8 cellular contexts compared by ENCODE assay signal in genomic region chr1:20366766-20367602, GRCh38.
A peak's percentile ranks its signal among the peaks of the same experiment; 100 is the strongest.
DNase-seq lines count a peak whose midpoint lies in the region; ATAC-seq and TF ChIP-seq lines count a peak whose summit lies in the region.

No MANE protein-coding gene starts in this region.

- peak; percentile 39 for TF ChIP-seq CTCF in Calu3 (IDR thresholded peaks at IDR 0.05; ENCODE audit: unreplicated experiment)
- TF ChIP-seq CTCF in IMR-90 (conservative IDR thresholded peaks at IDR 0.05; ENCODE audit: low read depth, low read length): peak; percentile 53
- peak; percentile 19 to 40 (median 23) for TF ChIP-seq CTCF in breast epithelium (IDR thresholded peaks at IDR 0.05)
- TF ChIP-seq CTCF in thyroid gland (IDR thresholded peaks at IDR 0.05): peak in 2 of 6 experiments; percentile 20 to 43
- TF ChIP-seq CTCF in CD14-positive monocyte (IDR thresholded peaks at IDR 0.05): no peak

- no peak overlapping the region for H2BK120ac ChIP-seq in IMR-90 (ENCODE audit: low read depth, low read length)

- H3K4me1 ChIP-seq in IMR-90 (ENCODE audit: control insufficient read depth, insufficient read depth, low read length) (no peaks in the 10 kb centered on the region; the same call in 1 of the 2 replicates), breast epithelium (peaks cover 0 to 15% of the 10 kb centered on the region in 2 donors), thyroid gland (peaks cover 0 to 14% of the 10 kb centered on the region in 2 donors)

- no peak overlapping the region for H3K4ac ChIP-seq in IMR-90 (ENCODE audit: low read depth, low read length)

- TF ChIP-seq POLR2A in IMR-90 (IDR thresholded peaks at IDR 0.05; ENCODE audit: low read depth, low read length): no peak
- TF ChIP-seq POLR2A in breast epithelium (IDR thresholded peaks at IDR 0.05): no peak
- TF ChIP-seq POLR2A in thyroid gland (IDR thresholded peaks at IDR 0.05): no peak

- peak overlapping the region; percentile 74 for H2AFZ ChIP-seq in IMR-90 (replicated peaks; ENCODE audit: low read length, poor library complexity)

- ATAC-seq in IMR-90 (ENCODE audit: low read depth) (peak; percentile 97), HG02763 (IDR thresholded peaks at IDR 0.05; ENCODE audit: unreplicated experiment) (no peak)

- peak overlapping the region; percentile 51 for H2AK9ac ChIP-seq in IMR-90 (replicated peaks; ENCODE audit: low read depth, low read length, poor library complexity)

- no peak overlapping the region for H3K14ac ChIP-seq in IMR-90 (replicated peaks; ENCODE audit: low read depth, low read length)

- H3K36me3 Mint-ChIP-seq in Calu3 (ENCODE audit: insufficient read depth, unreplicated experiment) (no peaks in the 10 kb centered on the region), CD14-positive monocyte (no peaks in the 10 kb centered on the region)

- H2BK15ac ChIP-seq in IMR-90 (ENCODE audit: low read depth, low read length): no peak overlapping the region

- peak; percentile 49; the same call in 1 of the 2 replicates for TF ChIP-seq RAD21 in IMR-90 (IDR thresholded peaks at IDR 0.05; ENCODE audit: low read length)

- peak overlapping the region; percentile 67 for H3K4me3 Mint-ChIP-seq in Calu3 (ENCODE audit: low read depth, unreplicated experiment)
- peak overlapping the region in 1 of 2 donors; percentile 78 for H3K4me3 Mint-ChIP-seq in CD14-positive monocyte

- H2BK20ac ChIP-seq in IMR-90 (ENCODE audit: low read depth, low read length): no peak overlapping the region

- H3K27ac ChIP-seq in IMR-90 (ENCODE audit: insufficient read depth, low read length): no peak overlapping the region
- peak overlapping the region in 1 of 2 donors; percentile 11 for H3K27ac ChIP-seq in breast epithelium
- H3K27ac ChIP-seq in thyroid gland: no peak overlapping the region

- CTCF ChIA-PET in Calu3 (lab: Charles Lee) (no interaction called here), IMR-90 (lab: Yijun Ruan, JAX) (interaction anchor here (1.2 to 1.5 kb wide), 2 partner anchors 10 to 153 kb away, joined by 3 read pairs; no protein-coding TSS in a partner anchor)

- H3K4me3 ChIP-seq in IMR-90 (ENCODE audit: insufficient read depth, low read depth, low read length) (peak overlapping the region; percentile 24; the same call in 1 of the 2 replicates), breast epithelium (peak overlapping the region; percentile 13 to 62 (median 48)), thyroid gland (replicated peaks in 1 of 3) (no peak overlapping the region)

- no peak overlapping the region for H3K9ac ChIP-seq in IMR-90 (ENCODE audit: low read depth, low read length)

- 5% methylated on average over 19 of the region's 42 CpGs; no CpG with 5 or more reads in 1 of the 2 experiments for WGBS in IMR-90 (ENCODE audit: extremely low coverage in 2 of 2, insufficient read length in 1 of 2), 2 experiments
- 2 to 5% methylated on average over 34 to 42 of the region's 42 CpGs for WGBS in thyroid gland, 2 donors

- H3K18ac ChIP-seq in IMR-90 (ENCODE audit: low read depth, low read length): no peak overlapping the region

- intact Hi-C loops in Calu3 (cut with micrococcal nuclease; ENCODE audit: unreplicated experiment) (no loop called here), IMR-90 (cut with micrococcal nuclease) (no loop called here), breast epithelium (cut with DNase I; ENCODE audit: low total_unique reads) (no loop called here), thyroid gland (cut with DNase I) (no loop called here), CD14-positive monocyte (cut with micrococcal nuclease) (no loop called here)

- no TSS peak for BruUV-seq in Calu3 (replicated peaks; lab: Mats Ljungman, UMichigan)
- no TSS peak for BruUV-seq in IMR-90 (replicated peaks; lab: Mats Ljungman, UMichigan)

- no peak overlapping the region; the same call in 1 of the 2 replicates for H3K23ac ChIP-seq in IMR-90 (ENCODE audit: low read depth, low read length)

- H3K9me3 ChIP-seq in IMR-90 (ENCODE audit: control insufficient read depth, insufficient read depth, low read length): no peaks in the 10 kb centered on the region
- H3K9me3 ChIP-seq in breast epithelium: no peaks in the 10 kb centered on the region
- no peaks in the 10 kb centered on the region for H3K9me3 ChIP-seq in thyroid gland

- H3K27ac Mint-ChIP-seq in Calu3 (ENCODE audit: unreplicated experiment) (no peak overlapping the region), CD14-positive monocyte (no peak overlapping the region)

- peak overlapping the region; percentile 70; the same call in 1 of the 2 replicates for H3K4me2 ChIP-seq in IMR-90 (ENCODE audit: low read depth, low read length)

- dilution Hi-C loops in IMR-90 (cut with HindIII; ENCODE audit: low sequenced_read_pairs, unreplicated experiment): no loop called here

- POLR2A ChIA-PET in IMR-90 (lab: Charles Lee; ENCODE audit: unreplicated experiment): no interaction called here

- in situ Hi-C loops in IMR-90 (cut with MboI; ENCODE audit: low sequenced_read_pairs): no loop called here

- H4K8ac ChIP-seq in IMR-90 (ENCODE audit: low read depth in 2 of 2, low read length in 2 of 2): no peak overlapping the region

- H3K9me3 Mint-ChIP-seq in Calu3 (ENCODE audit: low read depth, unreplicated experiment): no peaks in the 10 kb centered on the region
- H3K9me3 Mint-ChIP-seq in CD14-positive monocyte: peaks cover 0 to 20% (median 3%) of the 10 kb centered on the region in 7 donors

- H4K20me1 ChIP-seq in IMR-90 (ENCODE audit: insufficient read depth, low read length): no peaks in the 10 kb centered on the region

- no peak overlapping the region; the same call in 1 of the 2 replicates for H2AK5ac ChIP-seq in IMR-90 (ENCODE audit: low read depth, low read length)

- no peak overlapping the region for H4K5ac ChIP-seq in IMR-90 (ENCODE audit: low read depth, low read length)

- no peak overlapping the region for H4K91ac ChIP-seq in IMR-90 (ENCODE audit: insufficient read depth, low read depth, low read length)

- no peak overlapping the region for H3K56ac ChIP-seq in IMR-90 (ENCODE audit: extremely low read depth, insufficient read depth, low read length)

- H3K9me1 ChIP-seq in IMR-90 (ENCODE audit: insufficient read depth, low read length): no peaks in the 10 kb centered on the region

- H3K27me3 ChIP-seq in IMR-90 (ENCODE audit: control insufficient read depth, insufficient read depth, low read length) (peaks cover 59% of the 10 kb centered on the region), breast epithelium (peaks cover 0 to 44% of the 10 kb centered on the region in 2 donors), thyroid gland (peaks cover 6% of the 10 kb centered on the region)

- H3K36me3 ChIP-seq in IMR-90 (ENCODE audit: control insufficient read depth, insufficient read depth, low read length): no peaks in the 10 kb centered on the region
- H3K36me3 ChIP-seq in breast epithelium: no peaks in the 10 kb centered on the region
- no peaks in the 10 kb centered on the region for H3K36me3 ChIP-seq in thyroid gland

- peak; percentile 61 for DNase-seq in Calu3
- DNase-seq in IMR-90: peak; percentile 45
- no peak for DNase-seq in breast epithelium (ENCODE audit: low spot score in 2 of 2)
- peak; percentile 19 for DNase-seq in kidney glomerular epithelial cell (lab: John Stamatoyannopoulos, UW)
- DNase-seq in thyroid gland: peak; percentile 29 to 31
- DNase-seq in SKM-1 (lab: John Stamatoyannopoulos, UW; ENCODE audit: unreplicated experiment): no peak
- no peak for DNase-seq in CD14-positive monocyte (ENCODE audit: low spot score)

- H3K4me1 Mint-ChIP-seq in Calu3 (ENCODE audit: low read depth, unreplicated experiment) (peaks cover 16% of the 10 kb centered on the region), CD14-positive monocyte (no peaks in the 10 kb centered on the region)

- H3K27me3 Mint-ChIP-seq in Calu3 (ENCODE audit: unreplicated experiment) (peaks cover 55% of the 10 kb centered on the region), CD14-positive monocyte (ENCODE audit: low read depth in 3 of 3) (peaks cover 49 to 72% (median 72%) of the 10 kb centered on the region in 3 donors)

- H2BK5ac ChIP-seq in IMR-90 (ENCODE audit: low read depth, low read length, poor library complexity, severe bottlenecking): no peak overlapping the region

- H3K79me1 ChIP-seq in IMR-90 (ENCODE audit: low read depth in 1 of 2, low read length in 2 of 2): no peaks in the 10 kb centered on the region

TF ChIP-seq in IMR-90, 13 proteins besides CTCF, POLR2A, EP300 and RAD21:
- no peak for TF ChIP-seq CEBPB (IDR thresholded peaks at IDR 0.05; ENCODE audit: low read depth, low read length)
- peak; percentile 52 for TF ChIP-seq BHLHE40 (IDR thresholded peaks at IDR 0.05; ENCODE audit: low read depth, low read length)

Comparison
In these comparisons a context has a peak if more than half of its experiments do, and no peak if none do; other contexts are left out.
1. DNase-seq: peak in Calu3 (single experiment), IMR-90 (single experiment), kidney glomerular epithelial cell (single experiment) and thyroid gland (2 of 2); none in breast epithelium (0 of 2), SKM-1 (single experiment) and CD14-positive monocyte (single experiment).
2. H3K4me3 ChIP-seq: peak in IMR-90 (single experiment) and breast epithelium (3 of 3); none in thyroid gland (0 of 3).